In genomic region chr17:28860363-28860808, GRCh38 we compare ENCODE assay signal across 1 cellular context.
TF ChIP-seq lines count a peak whose summit lies in the region.

No MANE protein-coding gene starts in this region.

TF ChIP-seq in K562, 482 proteins besides CTCF, POLR2A, EP300 and RAD21 (continues in another document):
- TF ChIP-seq YY1 (IDR thresholded peaks at IDR 0.05; ENCODE audit: borderline replicate concordance in 1 of 3, control insufficient read depth in 1 of 3, extremely low read depth in 1 of 3, insufficient read depth in 3 of 3, insufficient read length in 1 of 3, insufficient replicate concordance in 2 of 3, low read depth in 1 of 3, low read length in 2 of 3), result peak in 1 of 3 experiments; percentile 25
- TF ChIP-seq RUNX1 (IDR thresholded peaks at IDR 0.05; ENCODE audit: low read depth), result peak; percentile 69; the same call in 1 of the 2 replicates
- TF ChIP-seq BHLHE40 (IDR thresholded peaks at IDR 0.05; ENCODE audit: low read length), result peak; percentile 63
- no peak; the same call in 1 of the 2 replicates for TF ChIP-seq MYC (IDR thresholded peaks at IDR 0.05; ENCODE audit: low read depth, low read length)
- 0 out of 2 replicates have a peak, but pooled peaks have one; percentile 15 for TF ChIP-seq MYC (CRISPR knock-in tag; IDR thresholded peaks at IDR 0.05; ENCODE audit: borderline replicate concordance, low read depth)
- TF ChIP-seq CXXC5 (CRISPR knock-in tag; IDR thresholded peaks at IDR 0.05), result peak; percentile 39
- peak in 1 of 2 experiments; percentile 71; a peak in 2 of 4 replicates for TF ChIP-seq HDAC1 (IDR thresholded peaks at IDR 0.05)
- peak; percentile 50; the same call in 1 of the 2 replicates for TF ChIP-seq MYNN (IDR thresholded peaks at IDR 0.05)
- TF ChIP-seq MYNN (CRISPR knock-in tag; IDR thresholded peaks at IDR 0.05), result no peak
- TF ChIP-seq SUPT5H (IDR thresholded peaks at IDR 0.05), result peak; percentile 45
- TF ChIP-seq FOS (IDR thresholded peaks at IDR 0.05; ENCODE audit: extremely low read depth, insufficient read length), result peak; percentile 76
- TF ChIP-seq CHD1 (IDR thresholded peaks at IDR 0.05; ENCODE audit: low read length), result peak; percentile 77
- TF ChIP-seq TFAP4 (CRISPR knock-in tag; IDR thresholded peaks at IDR 0.05; ENCODE audit: borderline replicate concordance), result peak; percentile 72
- peak; percentile 93 for TF ChIP-seq ZNF592 (IDR thresholded peaks at IDR 0.05)
- peak; percentile 92; the same call in 1 of the 2 replicates for TF ChIP-seq STAT6 (CRISPR knock-in tag; IDR thresholded peaks at IDR 0.05)
- TF ChIP-seq NR3C1 (CRISPR knock-in tag; IDR thresholded peaks at IDR 0.05), result no peak
- peak; percentile 60; the same call in 1 of the 2 replicates for TF ChIP-seq CEBPG (CRISPR knock-in tag; IDR thresholded peaks at IDR 0.05)
- no peak for TF ChIP-seq CEBPG (tag; conservative IDR thresholded peaks at IDR 0.05 in 1 of 2, IDR thresholded peaks at IDR 0.05 in 1 of 2)
- TF ChIP-seq NR2C1 (IDR thresholded peaks at IDR 0.05), result peak; percentile 68
- TF ChIP-seq NR2C1 (tag; IDR thresholded peaks at IDR 0.05), result peak; percentile 67
- TF ChIP-seq SMAD1 (IDR thresholded peaks at IDR 0.05; ENCODE audit: low read depth, low read length, partially characterized antibody), result peak; percentile 30
- TF ChIP-seq JUND (IDR thresholded peaks at IDR 0.05; ENCODE audit: borderline replicate concordance, low read depth, low read length), result peak; percentile 80
- TF ChIP-seq JUND (tag; IDR thresholded peaks at IDR 0.05; ENCODE audit: borderline replicate concordance, low read depth, low read length), result peak; percentile 83; the same call in 2 of the 3 replicates
- TF ChIP-seq, protein P1, sequence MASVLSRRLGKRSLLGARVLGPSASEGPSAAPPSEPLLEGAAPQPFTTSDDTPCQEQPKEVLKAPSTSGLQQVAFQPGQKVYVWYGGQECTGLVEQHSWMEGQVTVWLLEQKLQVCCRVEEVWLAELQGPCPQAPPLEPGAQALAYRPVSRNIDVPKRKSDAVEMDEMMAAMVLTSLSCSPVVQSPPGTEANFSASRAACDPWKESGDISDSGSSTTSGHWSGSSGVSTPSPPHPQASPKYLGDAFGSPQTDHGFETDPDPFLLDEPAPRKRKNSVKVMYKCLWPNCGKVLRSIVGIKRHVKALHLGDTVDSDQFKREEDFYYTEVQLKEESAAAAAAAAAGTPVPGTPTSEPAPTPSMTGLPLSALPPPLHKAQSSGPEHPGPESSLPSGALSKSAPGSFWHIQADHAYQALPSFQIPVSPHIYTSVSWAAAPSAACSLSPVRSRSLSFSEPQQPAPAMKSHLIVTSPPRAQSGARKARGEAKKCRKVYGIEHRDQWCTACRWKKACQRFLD (CRISPR knock-in tag; IDR thresholded peaks at IDR 0.05), result peak; percentile 64; the same call in 1 of the 2 replicates
- TF ChIP-seq ATF7 (IDR thresholded peaks at IDR 0.05), result peak; percentile 95
- TF ChIP-seq ESRRA (IDR thresholded peaks at IDR 0.05; ENCODE audit: borderline replicate concordance, low read depth), result 0 out of 2 replicates have a peak, but pooled peaks have one; percentile 47
- TF ChIP-seq NFYB (IDR thresholded peaks at IDR 0.05; ENCODE audit: extremely low read depth, insufficient read length), result peak; percentile 98
- 0 out of 2 replicates have a peak, but pooled peaks have one; percentile 23 for TF ChIP-seq ARID4B (CRISPR knock-in tag; IDR thresholded peaks at IDR 0.05)
- TF ChIP-seq JUN (IDR thresholded peaks at IDR 0.05; ENCODE audit: borderline replicate concordance, low read depth, low read length), result peak; percentile 76; the same call in 1 of the 2 replicates
- TF ChIP-seq JUN (CRISPR knock-in tag; IDR thresholded peaks at IDR 0.05; ENCODE audit: borderline replicate concordance), result no peak
- TF ChIP-seq KDM5B (IDR thresholded peaks at IDR 0.05; ENCODE audit: insufficient replicate concordance, low read depth, low read length), result peak; percentile 66
- no peak for TF ChIP-seq CSDE1 (IDR thresholded peaks at IDR 0.05)
- no peak for TF ChIP-seq POLR2H (tag; IDR thresholded peaks at IDR 0.05; ENCODE audit: low read depth)
- TF ChIP-seq, protein P2, sequence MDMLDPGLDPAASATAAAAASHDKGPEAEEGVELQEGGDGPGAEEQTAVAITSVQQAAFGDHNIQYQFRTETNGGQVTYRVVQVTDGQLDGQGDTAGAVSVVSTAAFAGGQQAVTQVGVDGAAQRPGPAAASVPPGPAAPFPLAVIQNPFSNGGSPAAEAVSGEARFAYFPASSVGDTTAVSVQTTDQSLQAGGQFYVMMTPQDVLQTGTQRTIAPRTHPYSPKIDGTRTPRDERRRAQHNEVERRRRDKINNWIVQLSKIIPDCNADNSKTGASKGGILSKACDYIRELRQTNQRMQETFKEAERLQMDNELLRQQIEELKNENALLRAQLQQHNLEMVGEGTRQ (CRISPR knock-in tag; IDR thresholded peaks at IDR 0.05), result peak; percentile 99
- TF ChIP-seq FOXA3 (CRISPR knock-in tag; conservative IDR thresholded peaks at IDR 0.05 in 1 of 2, IDR thresholded peaks at IDR 0.05 in 1 of 2), result peak in 1 of 2 experiments; percentile 68; a peak in 1 of 4 replicates
- peak; percentile 47 for TF ChIP-seq DPF2 (IDR thresholded peaks at IDR 0.05)
- no peak for TF ChIP-seq ZNF184 (CRISPR knock-in tag; IDR thresholded peaks at IDR 0.05)
- peak; percentile 20; the same call in 1 of the 2 replicates for TF ChIP-seq SPI1 (IDR thresholded peaks at IDR 0.05; ENCODE audit: borderline replicate concordance, low read depth, low read length)
- peak; percentile 66; the same call in 1 of the 2 replicates for TF ChIP-seq RHOXF2B (CRISPR knock-in tag; conservative IDR thresholded peaks at IDR 0.05)
- peak; percentile 97 for TF ChIP-seq RAD51 (IDR thresholded peaks at IDR 0.05; ENCODE audit: borderline replicate concordance, low read depth)
- TF ChIP-seq, protein P3, sequence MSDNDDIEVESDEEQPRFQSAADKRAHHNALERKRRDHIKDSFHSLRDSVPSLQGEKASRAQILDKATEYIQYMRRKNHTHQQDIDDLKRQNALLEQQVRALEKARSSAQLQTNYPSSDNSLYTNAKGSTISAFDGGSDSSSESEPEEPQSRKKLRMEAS (CRISPR knock-in tag; IDR thresholded peaks at IDR 0.05), result peak; percentile 81
- peak; percentile 100 for TF ChIP-seq USF1 (CRISPR knock-in tag; IDR thresholded peaks at IDR 0.05)
- TF ChIP-seq FOXK1 (CRISPR knock-in tag; IDR thresholded peaks at IDR 0.05; ENCODE audit: borderline replicate concordance), result no peak
- TF ChIP-seq, protein P4, sequence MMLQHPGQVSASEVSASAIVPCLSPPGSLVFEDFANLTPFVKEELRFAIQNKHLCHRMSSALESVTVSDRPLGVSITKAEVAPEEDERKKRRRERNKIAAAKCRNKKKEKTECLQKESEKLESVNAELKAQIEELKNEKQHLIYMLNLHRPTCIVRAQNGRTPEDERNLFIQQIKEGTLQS (IDR thresholded peaks at IDR 0.05), result peak; percentile 82
- TF ChIP-seq, protein P4 (CRISPR knock-in tag; conservative IDR thresholded peaks at IDR 0.05), result no peak
- TF ChIP-seq ZNF584 (CRISPR knock-in tag; IDR thresholded peaks at IDR 0.05; ENCODE audit: low read depth), result no peak
- peak in 1 of 2 experiments; percentile 50; a peak in 1 of 4 replicates for TF ChIP-seq RCOR1 (IDR thresholded peaks at IDR 0.05; ENCODE audit: borderline replicate concordance in 1 of 2, low read depth in 2 of 2, low read length in 2 of 2)
- peak; percentile 63; the same call in 1 of the 2 replicates for TF ChIP-seq HDGF (IDR thresholded peaks at IDR 0.05)
